ENCODE assay signal across 18 cellular contexts in genomic region chr13:30026093-30026492, GRCh38.
A peak's percentile ranks its signal among the peaks of the same experiment; 100 is the strongest.
DNase-seq lines count a peak whose midpoint lies in the region; ATAC-seq and TF ChIP-seq lines count a peak whose summit lies in the region.
"Had no signal": no experiment of that assay in that cellular context is flagged by ENCODE, and none has a peak within 500 bp of the region (broad histone marks: within the 10 kb centered on the region; RNA-seq: fewer than 3 reads in every experiment).

No MANE protein-coding gene starts in this region.

- H3K4me3 Mint-ChIP-seq in activated T-helper 17 cell treated with anti-CD3 and anti-CD28 coated beads, Interleukin-2, amount 50 U/mL, for 72 hours = no peak overlapping the region
- H3K4me3 Mint-ChIP-seq: stimulated activated naive CD8-positive, alpha-beta T cell treated with anti-CD3 and anti-CD28 coated beads, Interleukin-15, Interleukin-2, amounts not matched to agents 100 ng/mL and 50 ng/mL, for 24 hours had no signal

- H3K4me1 Mint-ChIP-seq in activated T-helper 17 cell treated with anti-CD3 and anti-CD28 coated beads, Interleukin-2, amount 50 U/mL, for 72 hours = no peaks in the 10 kb centered on the region

- no peak overlapping the region for H3K27ac Mint-ChIP-seq in activated T-helper 17 cell treated with anti-CD3 and anti-CD28 coated beads, Interleukin-2, amount 50 U/mL, for 72 hours
- H3K27ac Mint-ChIP-seq: stimulated activated naive CD8-positive, alpha-beta T cell treated with anti-CD3 and anti-CD28 coated beads, Interleukin-15, Interleukin-2, amounts not matched to agents 100 ng/mL and 50 ng/mL, for 24 hours had no signal

- ATAC-seq in GM19467 (IDR thresholded peaks at IDR 0.05; ENCODE audit: unreplicated experiment) = no peak
- ATAC-seq in activated T-helper 17 cell treated with anti-CD3 and anti-CD28 coated beads, Interleukin-2, amount 50 U/mL, for 72 hours (replicated peaks) = no peak
- ATAC-seq: heart left ventricle had no signal

- H3K36me3 Mint-ChIP-seq in activated T-helper 17 cell treated with anti-CD3 and anti-CD28 coated beads, Interleukin-2, amount 50 U/mL, for 72 hours (ENCODE audit: low read depth) = no peaks in the 10 kb centered on the region

- peak overlapping the region; percentile 49 for H3K27ac ChIP-seq in VCaP
- H3K27ac ChIP-seq: heart left ventricle, ovary had no signal

- DNase-seq in GM04504 (ENCODE audit: low read depth) (peak; percentile 83), fibroblast of peridontal ligament (ENCODE audit: extremely low read depth) (peak; percentile 90), skeletal muscle cell (ENCODE audit: low read depth) (peak; percentile 88), NCI-H1048 (lab: John Stamatoyannopoulos, UW) (no peak), SK-N-DZ (ENCODE audit: low spot score) (no peak)
- DNase-seq: activated naive CD4-positive, alpha-beta T cell; C1 segment of cervical spinal cord; DMS79; heart left ventricle; kidney; NCI-H146; NCI-H524 treated with DMSO at 0.1 percent for 48 hours; OCI-M1; ovary had no signal

- no peak overlapping the region for H3K4me3 ChIP-seq in skeletal muscle cell (ENCODE audit: low read depth, low read length)
- H3K4me3 ChIP-seq: heart left ventricle, ovary had no signal

- no peaks in the 10 kb centered on the region for H3K27me3 Mint-ChIP-seq in activated T-helper 17 cell treated with anti-CD3 and anti-CD28 coated beads, Interleukin-2, amount 50 U/mL, for 72 hours
- H3K27me3 Mint-ChIP-seq: stimulated activated naive CD8-positive, alpha-beta T cell treated with anti-CD3 and anti-CD28 coated beads, Interleukin-15, Interleukin-2, amounts not matched to agents 100 ng/mL and 50 ng/mL, for 24 hours had no signal

- no peaks in the 10 kb centered on the region for H3K9me3 Mint-ChIP-seq in activated T-helper 17 cell treated with anti-CD3 and anti-CD28 coated beads, Interleukin-2, amount 50 U/mL, for 72 hours
- H3K9me3 Mint-ChIP-seq: stimulated activated naive CD8-positive, alpha-beta T cell treated with anti-CD3 and anti-CD28 coated beads, Interleukin-15, Interleukin-2, amounts not matched to agents 100 ng/mL and 50 ng/mL, for 24 hours had no signal

- no peak for TF ChIP-seq CTCF in VCaP (conservative IDR thresholded peaks at IDR 0.05)

Comparison
In these comparisons a context has a peak if more than half of its experiments do, and no peak if none do; other contexts are left out.
1. DNase-seq: peak in GM04504 (single experiment), fibroblast of peridontal ligament (single experiment) and skeletal muscle cell (single experiment); none in NCI-H1048 (single experiment) and SK-N-DZ (single experiment).